22 cellular contexts compared by ENCODE assay signal in genomic region chr3:10303785-10304184, GRCh38. TPM values are rescaled to one million over a fixed set of nuclear protein-coding genes. Genes with fewer than 3 reads are reported as not detected.
A peak's percentile ranks its signal among the peaks of the same experiment; 100 is the strongest.
DNase-seq lines count a peak whose midpoint lies in the region; ATAC-seq, FAIRE-seq and TF ChIP-seq lines count a peak whose summit lies in the region.
"Had no signal": no experiment of that assay in that cellular context is flagged by ENCODE, and none has a peak within 500 bp of the region (broad histone marks: within the 10 kb centered on the region; RNA-seq: fewer than 3 reads in every experiment).

No MANE protein-coding gene starts in this region.

- no peak overlapping the region for H2AFZ ChIP-seq in mesenchymal stem cell (ENCODE audit: low read depth, low read length)

- H3K9me3 ChIP-seq in lower lobe of right lung (no peaks in the 10 kb centered on the region), mesenchymal stem cell (ENCODE audit: control insufficient read depth, low read length) (no peaks in the 10 kb centered on the region)
- H3K9me3 ChIP-seq: BLaER1 had no signal

- H2BK15ac ChIP-seq in mesenchymal stem cell (ENCODE audit: low read depth, poor library complexity, severe bottlenecking): no peak overlapping the region

- no peak for DNase-seq in activated T-cell treated with anti-CD3 and anti-CD28 coated beads, Interleukin-2, amount 50 U/mL, for 24 hours
- no peak for DNase-seq in activated T-cell treated with anti-CD3 and anti-CD28 coated beads, Interleukin-2, amount 50 U/mL, for 48 hours
- DNase-seq in WTC11 (ENCODE audit: low spot score) (no peak), lower lobe of right lung (no peak), urothelium cell line (ENCODE audit: low spot score) (no peak), mesenchymal stem cell (no peak)
- no peak for DNase-seq in activated CD4-positive, CD25-positive, alpha-beta regulatory T cell treated with anti-CD3 and anti-CD28 coated beads, Interleukin-2, amount 50 U/mL, for 72 hours
- DNase-seq: Calu3; CD8-positive, alpha-beta T cell; GF-D8; GOT3; KG1; MV-4-11; NCI-H1694 treated with DMSO at 0.1 percent for 48 hours; NCI-H510A; NCI-H748 treated with DMSO at 0.1 percent for 48 hours; NK-92 treated with Interleukin-12 subunit alpha and Interleukin-12 subunit beta, amount 100 ng/mL, for 24 hours had no signal

- H2BK120ac ChIP-seq in mesenchymal stem cell (ENCODE audit: low read depth, low read length): no peak overlapping the region

- no peaks in the 10 kb centered on the region for H3K27me3 ChIP-seq in lower lobe of right lung (ENCODE audit: low read depth)
- no peaks in the 10 kb centered on the region for H3K27me3 ChIP-seq in mesenchymal stem cell (ENCODE audit: control insufficient read depth in 1 of 2, insufficient read depth in 1 of 2, low read length in 2 of 2)
- H3K27me3 ChIP-seq: BLaER1 had no signal

- intact Hi-C loops in lower lobe of right lung (cut with DNase I): no loop called here

- H3K9ac ChIP-seq in mesenchymal stem cell (ENCODE audit: low read length): no peak overlapping the region
- H3K9ac ChIP-seq: BLaER1 had no signal

- H3K4me3 ChIP-seq in lower lobe of right lung: no peak overlapping the region
- no peak overlapping the region for H3K4me3 ChIP-seq in mesenchymal stem cell (ENCODE audit: insufficient read depth in 1 of 2, low read depth in 1 of 2, low read length in 2 of 2)
- H3K4me3 ChIP-seq: BLaER1 had no signal

- no peaks in the 10 kb centered on the region for H3K9me3 Mint-ChIP-seq in activated T-cell treated with anti-CD3 and anti-CD28 coated beads, Interleukin-2, amount 50 U/mL, for 24 hours
- no peaks in the 10 kb centered on the region for H3K9me3 Mint-ChIP-seq in WTC11
- H3K9me3 Mint-ChIP-seq: CD8-positive, alpha-beta T cell had no signal

- peak; percentile 30 for FAIRE-seq in urothelium cell line (lab: Jason Lieb, UNC)
- FAIRE-seq: A204.1, GM18507, RCC 7860 had no signal

- H3K14ac ChIP-seq in mesenchymal stem cell (ENCODE audit: low read length in 2 of 2): no peak overlapping the region

- H3K18ac ChIP-seq in mesenchymal stem cell (ENCODE audit: low read depth in 1 of 2, low read length in 2 of 2): no peak overlapping the region

- H3K4ac ChIP-seq in mesenchymal stem cell (ENCODE audit: low read depth in 1 of 2, low read length in 2 of 2): no peak overlapping the region

- no peak overlapping the region for H3K27ac ChIP-seq in lower lobe of right lung
- no peak overlapping the region for H3K27ac ChIP-seq in mesenchymal stem cell (ENCODE audit: low read length, poor library complexity, severe bottlenecking)
- H3K27ac ChIP-seq: BLaER1 had no signal

- H3K23ac ChIP-seq in mesenchymal stem cell (ENCODE audit: low read length in 2 of 2): no peak overlapping the region

- peaks cover 98% of the 10 kb centered on the region for H3K36me3 Mint-ChIP-seq in activated T-cell treated with anti-CD3 and anti-CD28 coated beads, Interleukin-2, amount 50 U/mL, for 24 hours (ENCODE audit: low read depth)
- H3K36me3 Mint-ChIP-seq in WTC11: peaks cover 72% of the 10 kb centered on the region

- H3K4me1 Mint-ChIP-seq in activated T-cell treated with anti-CD3 and anti-CD28 coated beads, Interleukin-2, amount 50 U/mL, for 24 hours (ENCODE audit: low read depth): peaks cover 11% of the 10 kb centered on the region
- no peaks in the 10 kb centered on the region for H3K4me1 Mint-ChIP-seq in WTC11

- H3K4me2 ChIP-seq in mesenchymal stem cell (ENCODE audit: low read length, poor library complexity, severe bottlenecking): no peak overlapping the region
- H3K4me2 ChIP-seq: BLaER1 had no signal

- peak overlapping the region; percentile 76 for H3K27ac Mint-ChIP-seq in activated T-cell treated with anti-CD3 and anti-CD28 coated beads, Interleukin-2, amount 50 U/mL, for 24 hours
- H3K27ac Mint-ChIP-seq in WTC11: no peak overlapping the region
- H3K27ac Mint-ChIP-seq: CD8-positive, alpha-beta T cell had no signal

- CTCF ChIA-PET in WTC11 (lab: Charles Lee): interaction anchor here (0.9 to 1.3 kb wide), 2 partner anchors 24 to 41 kb away, joined by 3 read pairs; no protein-coding TSS in a partner anchor

- H2AK5ac ChIP-seq in mesenchymal stem cell (ENCODE audit: low read length, severe bottlenecking): no peak overlapping the region

- POLR2A ChIA-PET in WTC11 (lab: Charles Lee): interaction anchor here (0.5 to 0.6 kb wide), 2 partner anchors 132 to 414 kb away, joined by 3 to 5 read pairs; partner anchors contain the start of gene JAGN1

- ATAC-seq in WTC11: 0 out of 2 replicates have a peak, but pooled peaks have one; percentile 19
- ATAC-seq in lower lobe of right lung: peak; percentile 46 to 53
- ATAC-seq: CD8-positive, alpha-beta T cell; Right ventricle myocardium inferior had no signal

- H3K27me3 Mint-ChIP-seq in activated T-cell treated with anti-CD3 and anti-CD28 coated beads, Interleukin-2, amount 50 U/mL, for 24 hours: no peaks in the 10 kb centered on the region
- H3K27me3 Mint-ChIP-seq in WTC11 (ENCODE audit: low read depth): no peaks in the 10 kb centered on the region

- no peak overlapping the region for H4K8ac ChIP-seq in mesenchymal stem cell (ENCODE audit: low read length)

- H4K91ac ChIP-seq in mesenchymal stem cell (ENCODE audit: low read length): no peak overlapping the region

- H3K4me3 Mint-ChIP-seq in activated T-cell treated with anti-CD3 and anti-CD28 coated beads, Interleukin-2, amount 50 U/mL, for 24 hours: no peak overlapping the region
- no peak overlapping the region for H3K4me3 Mint-ChIP-seq in WTC11
- H3K4me3 Mint-ChIP-seq: CD8-positive, alpha-beta T cell had no signal

- TF ChIP-seq CTCF in WTC11 (IDR thresholded peaks at IDR 0.05): no peak
- TF ChIP-seq CTCF in lower lobe of right lung (IDR thresholded peaks at IDR 0.05): no peak

- no peak overlapping the region for H2BK12ac ChIP-seq in mesenchymal stem cell (ENCODE audit: low read length in 2 of 2)

- H3K79me1 ChIP-seq in mesenchymal stem cell (replicated peaks; ENCODE audit: low read length, poor library complexity, severe bottlenecking): peaks cover 32% of the 10 kb centered on the region

- H3K4me1 ChIP-seq in lower lobe of right lung: peaks cover under 1% of the 10 kb centered on the region
- H3K4me1 ChIP-seq in mesenchymal stem cell (ENCODE audit: control insufficient read depth, insufficient read depth, low read depth, low read length): peaks cover 3% of the 10 kb centered on the region

- no peak overlapping the region for H2BK5ac ChIP-seq in mesenchymal stem cell (ENCODE audit: low read depth, low read length, poor library complexity, severe bottlenecking)

- WGBS in mesenchymal stem cell: 94% methylated on average over 8 of the region's 8 CpGs

- peaks cover 98% of the 10 kb centered on the region for H3K36me3 ChIP-seq in lower lobe of right lung
- H3K36me3 ChIP-seq in mesenchymal stem cell (ENCODE audit: control insufficient read depth in 1 of 2, insufficient read depth in 2 of 2, low read depth in 1 of 2, low read length in 2 of 2): peaks cover 75 to 98% of the 10 kb centered on the region in 2 experiments

TF ChIP-seq in WTC11, 78 proteins besides CTCF, POLR2A, EP300 and RAD21 (continues in another document):
- TF ChIP-seq OVOL2 (CRISPR knock-in tag; IDR thresholded peaks at IDR 0.05; ENCODE audit: borderline replicate concordance): no peak
- TF ChIP-seq, protein P1, sequence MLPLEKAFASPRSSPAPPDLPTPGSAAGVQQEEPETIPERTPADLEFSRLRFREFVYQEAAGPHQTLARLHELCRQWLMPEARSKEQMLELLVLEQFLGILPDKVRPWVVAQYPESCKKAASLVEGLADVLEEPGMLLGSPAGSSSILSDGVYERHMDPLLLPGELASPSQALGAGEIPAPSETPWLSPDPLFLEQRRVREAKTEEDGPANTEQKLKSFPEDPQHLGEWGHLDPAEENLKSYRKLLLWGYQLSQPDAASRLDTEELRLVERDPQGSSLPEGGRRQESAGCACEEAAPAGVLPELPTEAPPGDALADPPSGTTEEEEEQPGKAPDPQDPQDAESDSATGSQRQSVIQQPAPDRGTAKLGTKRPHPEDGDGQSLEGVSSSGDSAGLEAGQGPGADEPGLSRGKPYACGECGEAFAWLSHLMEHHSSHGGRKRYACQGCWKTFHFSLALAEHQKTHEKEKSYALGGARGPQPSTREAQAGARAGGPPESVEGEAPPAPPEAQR (CRISPR knock-in tag; IDR thresholded peaks at IDR 0.05): no peak
- no peak for TF ChIP-seq E2F1 (CRISPR knock-in tag; IDR thresholded peaks at IDR 0.05)
- TF ChIP-seq TEAD4 (CRISPR knock-in tag; IDR thresholded peaks at IDR 0.05): no peak
- TF ChIP-seq ZNF263 (CRISPR knock-in tag; IDR thresholded peaks at IDR 0.05; ENCODE audit: low read depth): no peak

RNA-seq across cellular contexts. Expression of gene GHRL, which starts 11.0 kb away (rescaled TPM):
- 0.34 to 0.35 TPM in 2 of 3 replicates, not detected in the other for total RNA-seq in WTC11 (2021)
- 2.5 TPM for total RNA-seq in lower lobe of right lung
- not detected for polyA plus RNA-seq in mesenchymal stem cell (2013, experiment 1 of 2)
- not detected for polyA plus RNA-seq in mesenchymal stem cell (2013, experiment 2 of 2)

RNA-seq across cellular contexts. Expression of gene SEC13, which starts 17.1 kb away (rescaled TPM):
- total RNA-seq in WTC11 (2021): 121 to 139 TPM (median 132 TPM) in 3 replicates
- 76.3 TPM for total RNA-seq in lower lobe of right lung
- 246 TPM for polyA plus RNA-seq in mesenchymal stem cell (2013, experiment 1 of 2)
- 245 TPM for polyA plus RNA-seq in mesenchymal stem cell (2013, experiment 2 of 2)

RNA-seq across cellular contexts. Expression of gene TATDN2, which starts 55.5 kb away (rescaled TPM):
- 23.2 to 31.7 TPM (median 24.7 TPM) in 3 replicates for total RNA-seq in WTC11 (2021)
- total RNA-seq in lower lobe of right lung: 36.0 TPM
- 17.8 TPM for polyA plus RNA-seq in mesenchymal stem cell (2013, experiment 1 of 2)
- 17.5 TPM for polyA plus RNA-seq in mesenchymal stem cell (2013, experiment 2 of 2)
